13 cellular contexts compared by ENCODE assay signal in genomic region chr2:219661955-219662395, GRCh38. TPM values are rescaled to one million over a fixed set of nuclear protein-coding genes. Genes with fewer than 3 reads are reported as not detected.
DNase-seq lines count a peak whose midpoint lies in the region; ATAC-seq and TF ChIP-seq lines count a peak whose summit lies in the region.
"Had no signal": no experiment of that assay in that cellular context is flagged by ENCODE, and none has a peak within 500 bp of the region (broad histone marks: within the 10 kb centered on the region; RNA-seq: fewer than 3 reads in every experiment).

No MANE protein-coding gene starts in this region.

- H3K27me3 ChIP-seq in endodermal cell (ENCODE audit: control insufficient read depth, insufficient read depth, low read length, poor library complexity, severe bottlenecking) (no peaks in the 10 kb centered on the region), SJCRH30 (no peaks in the 10 kb centered on the region), heart left ventricle (no peaks in the 10 kb centered on the region)

- TF ChIP-seq CTCF in endodermal cell (conservative IDR thresholded peaks at IDR 0.05) (no peak), heart left ventricle (IDR thresholded peaks at IDR 0.05) (no peak)

- 94% methylated on average over 1 of the region's 1 CpG; no CpG with 5 or more reads in 1 of the 2 experiments for WGBS in endodermal cell (ENCODE audit: insufficient coverage in 1 of 2, insufficient read length in 1 of 2), 2 experiments
- WGBS in heart left ventricle, 4 donors: 66 to 93% (median 83%) methylated on average over 1 of the region's 1 CpG

- H3K36me3 ChIP-seq in endodermal cell (ENCODE audit: control insufficient read depth, insufficient read depth, low read length): no peaks in the 10 kb centered on the region
- no peaks in the 10 kb centered on the region for H3K36me3 ChIP-seq in SJCRH30
- H3K36me3 ChIP-seq in heart left ventricle: no peaks in the 10 kb centered on the region

- H3K27ac ChIP-seq in endodermal cell (ENCODE audit: low read depth, low read length) (no peak overlapping the region), SJCRH30 (no peak overlapping the region), heart left ventricle (no peak overlapping the region)

- H3K9me3 ChIP-seq in endodermal cell (ENCODE audit: control insufficient read depth, low read length) (peaks cover 21% of the 10 kb centered on the region), SJCRH30 (replicated peaks) (peaks cover 8% of the 10 kb centered on the region; the same call in 1 of the 2 replicates), heart left ventricle (peaks cover 0 to 12% (median 0%) of the 10 kb centered on the region in 12 donors)

- peak; percentile 28 for ATAC-seq in GM19035 (IDR thresholded peaks at IDR 0.05; ENCODE audit: unreplicated experiment)
- ATAC-seq in HG03432 (IDR thresholded peaks at IDR 0.05; ENCODE audit: unreplicated experiment): peak; percentile 23
- ATAC-seq in heart left ventricle: no peak
- ATAC-seq: activated naive CD8-positive, alpha-beta T cell treated with anti-CD3 and anti-CD28 coated beads, Interleukin-2, amount 50 U/mL, for 24 hours had no signal

- H3K27ac Mint-ChIP-seq in endodermal cell: peak overlapping the region; percentile 54
- H3K27ac Mint-ChIP-seq: activated CD4-positive, alpha-beta memory T cell treated with anti-CD3 and anti-CD28 coated beads for 36 hours; activated naive CD8-positive, alpha-beta T cell treated with anti-CD3 and anti-CD28 coated beads, Interleukin-2, amount 50 U/mL, for 24 hours had no signal

- no peak overlapping the region for H3K4me3 Mint-ChIP-seq in endodermal cell
- H3K4me3 Mint-ChIP-seq: activated CD4-positive, alpha-beta memory T cell treated with anti-CD3 and anti-CD28 coated beads for 36 hours; activated naive CD8-positive, alpha-beta T cell treated with anti-CD3 and anti-CD28 coated beads, Interleukin-2, amount 50 U/mL, for 24 hours had no signal

- no peak for TF ChIP-seq POLR2A in heart left ventricle (IDR thresholded peaks at IDR 0.05)

- no peaks in the 10 kb centered on the region for H3K36me3 Mint-ChIP-seq in endodermal cell (ENCODE audit: low read depth)
- H3K36me3 Mint-ChIP-seq: activated CD4-positive, alpha-beta memory T cell treated with anti-CD3 and anti-CD28 coated beads for 36 hours had no signal

- peaks cover 8% of the 10 kb centered on the region for H3K4me1 Mint-ChIP-seq in endodermal cell
- H3K4me1 Mint-ChIP-seq: activated naive CD8-positive, alpha-beta T cell treated with anti-CD3 and anti-CD28 coated beads, Interleukin-2, amount 50 U/mL, for 24 hours had no signal

- DNase-seq in endodermal cell (peak; percentile 49), renal cortical epithelial cell (ENCODE audit: low read depth) (peak; percentile 94), SJCRH30 (no peak), heart left ventricle (no peak), DMS53 (lab: John Stamatoyannopoulos, UW) (no peak)
- DNase-seq: activated CD4-positive, alpha-beta memory T cell treated with anti-CD3 and anti-CD28 coated beads for 36 hours; activated naive CD8-positive, alpha-beta T cell treated with anti-CD3 and anti-CD28 coated beads, Interleukin-2, amount 50 U/mL, for 24 hours; DMS 273 treated with DMSO at 0.1 percent for 48 hours; effector CD4-positive, alpha-beta T cell; NCI-H1048; NCI-H524 had no signal

- H3K27me3 Mint-ChIP-seq in endodermal cell (ENCODE audit: insufficient read depth): peaks cover 6% of the 10 kb centered on the region

- peak overlapping the region; percentile 66 for H3K4me3 ChIP-seq in endodermal cell (ENCODE audit: low read length)
- no peak overlapping the region for H3K4me3 ChIP-seq in SJCRH30
- no peak overlapping the region for H3K4me3 ChIP-seq in heart left ventricle

- intact Hi-C loops in heart left ventricle (cut with DNase I): no loop called here

- H3K4me1 ChIP-seq in endodermal cell (ENCODE audit: control insufficient read depth, insufficient read depth, low read length) (peaks cover 3% of the 10 kb centered on the region), SJCRH30 (no peaks in the 10 kb centered on the region), heart left ventricle (peaks cover 0 to 17% (median 5%) of the 10 kb centered on the region in 12 donors)

- peak overlapping the region; percentile 4 for H3K9ac ChIP-seq in endodermal cell (ENCODE audit: extremely low read depth, low read length, poor library complexity, severe bottlenecking)

- H3K9me3 Mint-ChIP-seq in endodermal cell: peaks cover 24% of the 10 kb centered on the region

RNA-seq across cellular contexts. Expression of gene SLC4A3, which starts 34.5 kb away (rescaled TPM):
- 10 to 100 TPM; 13.4 to 20.2 TPM for total RNA-seq in endodermal cell
- polyA plus RNA-seq in endodermal cell (2013, experiment 1 of 2): 8.0 TPM
- polyA plus RNA-seq in endodermal cell (2013, experiment 2 of 2): 5.3 TPM
- total RNA-seq in renal cortical epithelial cell: 3.5 and 10.1 TPM in 2 replicates
- total RNA-seq in SJCRH30 (2014; rRNA removed; shearing (Covaris generic)): 0.76 and 1.3 TPM in 2 replicates
- total RNA-seq in heart left ventricle: 100 to 1,000 TPM; 249 to 507 (median 428) TPM
- 100 to 1,000 TPM; 236 to 250 TPM for polyA plus RNA-seq in heart left ventricle
- total RNA-seq: activated CD4-positive, alpha-beta memory T cell treated with anti-CD3 and anti-CD28 coated beads for 36 hours had no signal

Comparison
In these comparisons a context has a peak if more than half of its experiments do, and no peak if none do; other contexts are left out.
1. ATAC-seq: peak in GM19035 (single experiment) and HG03432 (single experiment); none in heart left ventricle (0 of 4).
2. DNase-seq: peak in endodermal cell (single experiment) and renal cortical epithelial cell (single experiment); none in SJCRH30 (0 of 2), heart left ventricle (0 of 5) and DMS53 (single experiment).
3. RNA of gene SLC4A3, which starts 34.5 kb away (total RNA-seq): 249 to 507 TPM in heart left ventricle; 13.4 to 20.2 TPM in endodermal cell, 3.5 to 10.1 TPM in renal cortical epithelial cell and 0.76 to 1.3 TPM in SJCRH30; every median in the first group is over 10 times any median in the second.